ENCODE assay signal across 9 cellular contexts in the genomic region with DNA sequence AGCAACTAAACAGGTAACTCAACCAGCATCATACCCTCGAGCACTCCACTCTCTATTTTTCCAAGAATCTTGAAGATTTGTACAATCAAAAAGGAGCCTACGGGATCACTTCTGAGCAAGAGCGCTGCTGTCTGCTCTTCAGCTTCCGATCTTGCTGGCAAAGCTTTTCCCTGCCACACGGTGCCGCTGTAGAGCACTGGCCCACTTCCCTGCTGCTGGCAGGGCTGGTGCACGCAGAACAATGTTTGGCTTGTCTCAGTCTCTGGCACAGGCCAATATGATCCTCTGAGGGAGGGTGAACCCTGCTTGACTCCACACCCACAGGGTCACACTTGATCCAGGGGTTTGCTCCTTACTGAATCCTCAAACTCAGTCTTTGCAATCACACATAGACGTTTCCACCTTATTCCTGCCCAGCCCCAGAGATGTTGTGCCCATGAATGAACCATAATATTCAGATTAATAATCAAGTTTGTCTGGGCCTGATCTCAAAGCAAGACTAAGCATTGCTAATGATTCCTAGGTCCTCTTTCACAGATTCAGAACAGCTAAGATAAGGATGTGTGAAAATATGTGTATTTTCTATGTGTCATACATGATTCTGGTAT.
DNase-seq lines count a peak whose midpoint lies in the region; ATAC-seq and TF ChIP-seq lines count a peak whose summit lies in the region.
"Had no signal": no experiment of that assay in that cellular context is flagged by ENCODE, and none has a peak within 500 bp of the region (broad histone marks: within the 10 kb centered on the region; RNA-seq: fewer than 3 reads in every experiment).

No MANE protein-coding gene starts in this region.

- H3K4me1 ChIP-seq in lower lobe of right lung (peaks cover 36% of the 10 kb centered on the region), thoracic aorta (ENCODE audit: control insufficient read depth in 1 of 2, low read depth in 2 of 2) (peaks cover 20 to 45% of the 10 kb centered on the region in 2 donors)

- no peaks in the 10 kb centered on the region for H3K9me3 ChIP-seq in lower lobe of right lung
- H3K9me3 ChIP-seq in thoracic aorta = no peaks in the 10 kb centered on the region

- H3K27ac ChIP-seq in lower lobe of right lung = no peak overlapping the region
- H3K27ac ChIP-seq in thoracic aorta = no peak overlapping the region

- peak; percentile 78 for TF ChIP-seq CTCF in GM10248 (IDR thresholded peaks at IDR 0.05; ENCODE audit: control extremely low read depth, extremely low read depth, low read depth, missing control alignments)
- peak; percentile 91 for TF ChIP-seq CTCF in lower lobe of right lung (IDR thresholded peaks at IDR 0.05)
- peak; percentile 67 for TF ChIP-seq CTCF in thoracic aorta (IDR thresholded peaks at IDR 0.05)

- CTCF ChIA-PET in GM10248 (lab: Yijun Ruan, JAX) = interaction anchor here (0.6 to 5.7 kb wide), 12 partner anchors 11 to 794 kb away, joined by 3 to 64 read pairs (median 4); no protein-coding TSS in a partner anchor

- peak; percentile 89 for ATAC-seq in GM21526 (IDR thresholded peaks at IDR 0.05; ENCODE audit: low FRiP score, unreplicated experiment)
- ATAC-seq in lower lobe of right lung = peak; percentile 90 to 91
- no peak for ATAC-seq in thoracic aorta (ENCODE audit: insufficient number of reproducible peaks, low FRiP score, low read depth)
- no peak for ATAC-seq in HG03571 (IDR thresholded peaks at IDR 0.05; ENCODE audit: unreplicated experiment)
- ATAC-seq: stimulated activated effector memory CD8-positive, alpha-beta T cell treated with anti-CD3 and anti-CD28 coated beads, Interleukin-12 subunit alpha, Interleukin-12 subunit beta, amount 100 ng/mL, for 72 hours had no signal

- DNase-seq in GM10248 (ENCODE audit: extremely low spot score) (peak; percentile 54), HuH-7 (ENCODE audit: low spot score) (peak; percentile 37), SW480 (ENCODE audit: low spot score) (peak; percentile 42), dermis blood vessel endothelial cell (peak; percentile 74), lower lobe of right lung (peak; percentile 82), thoracic aorta (ENCODE audit: low spot score) (no peak)

- H3K27me3 ChIP-seq in lower lobe of right lung (ENCODE audit: low read depth) = no peaks in the 10 kb centered on the region
- H3K27me3 ChIP-seq in thoracic aorta (replicated peaks; ENCODE audit: insufficient read depth) = no peaks in the 10 kb centered on the region

- H3K36me3 ChIP-seq in lower lobe of right lung = no peaks in the 10 kb centered on the region
- H3K36me3 ChIP-seq in thoracic aorta = no peaks in the 10 kb centered on the region

- POLR2A ChIA-PET in GM10248 (lab: Yijun Ruan, JAX) = no interaction called here

- intact Hi-C loops in lower lobe of right lung (cut with DNase I) = no loop called here

- H3K4me3 ChIP-seq in lower lobe of right lung = no peak overlapping the region
- H3K4me3 ChIP-seq in thoracic aorta = no peak overlapping the region

Comparison
In these comparisons a context has a peak if more than half of its experiments do, and no peak if none do; other contexts are left out.
1. ATAC-seq: peak in GM21526 (single experiment) and lower lobe of right lung (2 of 2); none in thoracic aorta (single experiment) and HG03571 (single experiment).
2. Peak in every context shown above with its lines, with median percentiles within 50 percentile points of each other: CTCF ChIP-seq.